ENCODE assay signal across 21 cellular contexts in genomic region chr11:15764329-15764728, GRCh38.
DNase-seq lines count a peak whose midpoint lies in the region; ATAC-seq and TF ChIP-seq lines count a peak whose summit lies in the region.
"Had no signal": no experiment of that assay in that cellular context is flagged by ENCODE, and none has a peak within 500 bp of the region (broad histone marks: within the 10 kb centered on the region; RNA-seq: fewer than 3 reads in every experiment).

No MANE protein-coding gene starts in this region.

- intact Hi-C loops in PC-9 (cut with micrococcal nuclease; ENCODE audit: unreplicated experiment) (no loop called here), heart left ventricle (cut with DNase I) (no loop called here), right lobe of liver (cut with DNase I) (no loop called here)

- no peaks in the 10 kb centered on the region for H3F3A ChIP-seq in SK-N-SH (replicated peaks; ENCODE audit: insufficient read depth)
- peaks cover 6% of the 10 kb centered on the region; the same call in 1 of the 2 replicates for H3F3A ChIP-seq in PC-9 (ENCODE audit: insufficient read depth, low read depth)

- no peak for ATAC-seq in SK-N-SH treated with all-trans-retinoic acid at 6 μM for 48 hours
- ATAC-seq in heart left ventricle: no peak
- ATAC-seq in right lobe of liver: no peak
- ATAC-seq: PC-3 had no signal

- no peak for TF ChIP-seq POLR2A in heart left ventricle (IDR thresholded peaks at IDR 0.05)
- TF ChIP-seq POLR2A in right lobe of liver (IDR thresholded peaks at IDR 0.05): no peak

- 13% methylated on average over 1 of the region's 1 CpG for WGBS in SK-N-SH (ENCODE audit: low lambda C conversion rate)
- 100% methylated on average over 1 of the region's 1 CpG; no CpG with 5 or more reads in 1 of the 2 experiments for WGBS in endodermal cell (ENCODE audit: insufficient coverage in 1 of 2, insufficient read length in 1 of 2), 2 experiments
- WGBS in heart left ventricle, 4 donors: 48 to 67% (median 51%) methylated on average over 1 of the region's 1 CpG
- WGBS in right lobe of liver (ENCODE audit: insufficient coverage, low coverage, low lambda C conversion rate, missing lambda C conversion rate): 35% methylated on average over 1 of the region's 1 CpG

- no peaks in the 10 kb centered on the region for H3K27me3 Mint-ChIP-seq in endodermal cell (ENCODE audit: insufficient read depth)
- H3K27me3 Mint-ChIP-seq: B cell; CD4-positive, CD25-positive, alpha-beta regulatory T cell had no signal

- no peaks in the 10 kb centered on the region for H3K27me3 ChIP-seq in SK-N-SH (ENCODE audit: insufficient read depth)
- no peaks in the 10 kb centered on the region for H3K27me3 ChIP-seq in PC-9 (ENCODE audit: insufficient read depth, low read depth)
- H3K27me3 ChIP-seq in endodermal cell (ENCODE audit: control insufficient read depth, insufficient read depth, low read length, poor library complexity, severe bottlenecking): no peaks in the 10 kb centered on the region
- H3K27me3 ChIP-seq in heart left ventricle: no peaks in the 10 kb centered on the region
- H3K27me3 ChIP-seq in right lobe of liver: no peaks in the 10 kb centered on the region
- H3K27me3 ChIP-seq: SJCRH30 had no signal

- no peaks in the 10 kb centered on the region for H3K9me2 ChIP-seq in SK-N-SH
- no peaks in the 10 kb centered on the region for H3K9me2 ChIP-seq in PC-9 (ENCODE audit: insufficient read depth)

- TF ChIP-seq EP300 in SK-N-SH (IDR thresholded peaks at IDR 0.05; ENCODE audit: borderline replicate concordance in 1 of 2, low read depth in 1 of 2, low read length in 1 of 2): no peak

- no peak overlapping the region for H3K27ac Mint-ChIP-seq in endodermal cell
- H3K27ac Mint-ChIP-seq: B cell; CD4-positive, CD25-positive, alpha-beta regulatory T cell had no signal

- DNase-seq in SK-N-SH (no peak), PC-9 (no peak), endodermal cell (no peak), heart left ventricle (no peak), right lobe of liver (no peak), DMS 273 treated with DMSO at 0.1 percent for 48 hours (lab: John Stamatoyannopoulos, UW) (no peak)
- DNase-seq: CD4-positive, CD25-positive, alpha-beta regulatory T cell; COR-L47; DMS153; GDM1; GM23248; NCI-H1092 treated with DMSO at 0.1 percent for 48 hours; NCI-H2081 treated with DMSO at 0.1 percent for 48 hours; NCI-H446 treated with DMSO at 0.1 percent for 48 hours; NCI-H69; PC-3; SJCRH30 had no signal

- H3K4me2 ChIP-seq in SK-N-SH (no peak overlapping the region), PC-9 (peak overlapping the region; percentile 19; the same call in 1 of the 2 replicates)

- BruUV-seq in PC-9 (replicated peaks; lab: Mats Ljungman, UMichigan): no TSS peak

- H3K79me2 ChIP-seq in SK-N-SH (ENCODE audit: insufficient read depth) (no peaks in the 10 kb centered on the region), PC-9 (ENCODE audit: low read depth) (no peaks in the 10 kb centered on the region)

- CTCF ChIA-PET in SK-N-SH (lab: Yijun Ruan, JAX): no interaction called here
- CTCF ChIA-PET in PC-9 (lab: Charles Lee): no interaction called here

- H4K20me1 ChIP-seq in SK-N-SH (ENCODE audit: insufficient read depth) (no peaks in the 10 kb centered on the region), PC-9 (ENCODE audit: insufficient read depth) (no peaks in the 10 kb centered on the region)

- peaks cover 11% of the 10 kb centered on the region for H3K4me1 Mint-ChIP-seq in endodermal cell
- H3K4me1 Mint-ChIP-seq: B cell; CD4-positive, CD25-positive, alpha-beta regulatory T cell had no signal

- H2AFZ ChIP-seq in SK-N-SH (ENCODE audit: low read depth) (no peak overlapping the region), PC-9 (no peak overlapping the region)
- H2AFZ ChIP-seq: GM23248 had no signal

- no peaks in the 10 kb centered on the region for H3K36me3 ChIP-seq in SK-N-SH (replicated peaks in 1 of 2; ENCODE audit: control insufficient read depth in 1 of 2, insufficient read depth in 2 of 2, low read length in 1 of 2)
- H3K36me3 ChIP-seq in PC-9 (ENCODE audit: low read depth): no peaks in the 10 kb centered on the region
- no peaks in the 10 kb centered on the region for H3K36me3 ChIP-seq in endodermal cell (ENCODE audit: control insufficient read depth, insufficient read depth, low read length)
- H3K36me3 ChIP-seq in heart left ventricle: no peaks in the 10 kb centered on the region
- H3K36me3 ChIP-seq in right lobe of liver: no peaks in the 10 kb centered on the region
- H3K36me3 ChIP-seq: HAP-1, SJCRH30 had no signal

- TF ChIP-seq RAD21 in SK-N-SH (IDR thresholded peaks at IDR 0.05; ENCODE audit: low read length): no peak

- no peak overlapping the region for H3K4me3 Mint-ChIP-seq in endodermal cell
- H3K4me3 Mint-ChIP-seq: B cell; CD4-positive, CD25-positive, alpha-beta regulatory T cell had no signal

- no peak overlapping the region for H3K4me3 ChIP-seq in SK-N-SH (ENCODE audit: low read depth in 2 of 2, low read length in 1 of 2)
- no peak overlapping the region for H3K4me3 ChIP-seq in PC-9
- H3K4me3 ChIP-seq in endodermal cell (ENCODE audit: low read length): peak overlapping the region; percentile 33
- no peak overlapping the region for H3K4me3 ChIP-seq in heart left ventricle
- no peak overlapping the region for H3K4me3 ChIP-seq in right lobe of liver
- H3K4me3 ChIP-seq: GM23248, HAP-1, SJCRH30 had no signal

- POLR2A ChIA-PET in SK-N-SH (lab: Yijun Ruan, JAX): no interaction called here
- POLR2A ChIA-PET in PC-9 (lab: Charles Lee; ENCODE audit: unreplicated experiment): interaction anchor here (0.6 kb wide), 1 partner anchor 45 kb away, joined by 5 read pairs; no protein-coding TSS in a partner anchor

- peaks cover 11% of the 10 kb centered on the region for H3K9me3 Mint-ChIP-seq in endodermal cell

- H3K9me3 ChIP-seq in SK-N-SH: no peaks in the 10 kb centered on the region
- H3K9me3 ChIP-seq in PC-9 (ENCODE audit: insufficient read depth, low read depth): peaks cover 9% of the 10 kb centered on the region; the same call in 1 of the 2 replicates
- H3K9me3 ChIP-seq in endodermal cell (ENCODE audit: control insufficient read depth, low read length): peaks cover 25% of the 10 kb centered on the region
- peaks cover 0 to 15% (median 0%) of the 10 kb centered on the region in 12 donors for H3K9me3 ChIP-seq in heart left ventricle
- no peaks in the 10 kb centered on the region for H3K9me3 ChIP-seq in right lobe of liver
- H3K9me3 ChIP-seq: HAP-1 had no signal

- H3K4me1 ChIP-seq in SK-N-SH (ENCODE audit: control insufficient read depth in 1 of 2, insufficient read depth in 2 of 2, low read depth in 1 of 2, low read length in 1 of 2): no peaks in the 10 kb centered on the region
- peaks cover 27% of the 10 kb centered on the region for H3K4me1 ChIP-seq in PC-9 (replicated peaks; ENCODE audit: insufficient read depth)
- no peaks in the 10 kb centered on the region for H3K4me1 ChIP-seq in endodermal cell (ENCODE audit: control insufficient read depth, insufficient read depth, low read length)
- no peaks in the 10 kb centered on the region for H3K4me1 ChIP-seq in heart left ventricle
- H3K4me1 ChIP-seq in right lobe of liver: no peaks in the 10 kb centered on the region
- H3K4me1 ChIP-seq: HAP-1, SJCRH30 had no signal

- no peak overlapping the region for H3K9ac ChIP-seq in SK-N-SH
- H3K9ac ChIP-seq in endodermal cell (ENCODE audit: extremely low read depth, low read length, poor library complexity, severe bottlenecking): no peak overlapping the region
- H3K9ac ChIP-seq: GM23248 had no signal

- H3K27ac ChIP-seq in SK-N-SH (ENCODE audit: low read depth in 2 of 2, low read length in 1 of 2) (no peak overlapping the region), PC-9 (peak overlapping the region; percentile 60), endodermal cell (ENCODE audit: low read depth, low read length) (no peak overlapping the region), heart left ventricle (no peak overlapping the region), right lobe of liver (no peak overlapping the region)
- H3K27ac ChIP-seq: GM23248, RWPE1, SJCRH30 had no signal

- H3K36me3 Mint-ChIP-seq in endodermal cell (ENCODE audit: low read depth): no peaks in the 10 kb centered on the region
- H3K36me3 Mint-ChIP-seq: CD4-positive, CD25-positive, alpha-beta regulatory T cell had no signal

- TF ChIP-seq CTCF in SK-N-SH (IDR thresholded peaks at IDR 0.05) (no peak), PC-9 (conservative IDR thresholded peaks at IDR 0.05) (no peak), endodermal cell (conservative IDR thresholded peaks at IDR 0.05) (no peak), heart left ventricle (IDR thresholded peaks at IDR 0.05) (no peak), right lobe of liver (IDR thresholded peaks at IDR 0.05) (no peak)

TF ChIP-seq in SK-N-SH treated with all-trans-retinoic acid at 6 μM for 48 hours, 23 proteins besides CTCF, POLR2A, EP300 and RAD21:
- TF ChIP-seq ZFP30 (CRISPR knock-in tag; IDR thresholded peaks at IDR 0.05): peak; percentile 84
- no peak for TF ChIP-seq ZNF8 (CRISPR knock-in tag; IDR thresholded peaks at IDR 0.05)
- no peak for TF ChIP-seq OSR1 (CRISPR knock-in tag; IDR thresholded peaks at IDR 0.05)
- no peak for TF ChIP-seq CSDC2 (CRISPR knock-in tag; IDR thresholded peaks at IDR 0.05)
- no peak for TF ChIP-seq ZC3H10 (CRISPR knock-in tag; IDR thresholded peaks at IDR 0.05)
TF ChIP-seq in SK-N-SH treated with all-trans-retinoic acid at 6 μM for 48 hours: peak in this region for 1.

TF ChIP-seq in SK-N-SH, 30 proteins besides CTCF, POLR2A, EP300 and RAD21 (continues in another document):
- TF ChIP-seq RXRA (IDR thresholded peaks at IDR 0.05; ENCODE audit: borderline replicate concordance, low read depth): no peak
- TF ChIP-seq GABPA (IDR thresholded peaks at IDR 0.05; ENCODE audit: low read depth): no peak
- no peak for TF ChIP-seq GATA2 (CRISPR knock-in tag; IDR thresholded peaks at IDR 0.05)
- no peak for TF ChIP-seq TAF1 (IDR thresholded peaks at IDR 0.05; ENCODE audit: borderline replicate concordance, low read depth, low read length)
- no peak for TF ChIP-seq IRF3 (IDR thresholded peaks at IDR 0.05; ENCODE audit: low read depth, low read length)
